15 cellular contexts compared by ENCODE assay signal in the genomic region with DNA sequence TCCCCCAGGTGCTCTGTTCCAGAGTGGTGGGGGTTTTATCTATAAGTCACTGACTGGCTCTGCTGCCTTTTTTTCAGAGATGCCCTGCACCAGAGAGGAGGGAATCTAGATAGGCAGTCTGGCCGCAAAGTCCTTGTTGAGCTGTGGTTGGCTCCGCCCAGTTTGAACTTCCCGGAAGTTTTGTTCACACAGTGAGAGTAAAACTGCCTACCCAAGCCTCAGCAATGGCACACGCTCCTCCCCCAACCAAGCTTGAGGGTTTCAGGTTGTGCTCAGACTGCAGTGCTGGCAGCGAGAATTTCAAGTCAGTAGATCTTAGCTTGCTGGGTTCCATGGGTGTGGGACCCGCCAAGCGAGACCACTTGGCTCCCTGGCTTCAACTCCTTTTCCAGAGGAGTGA.
"Had no signal": no experiment of that assay in that cellular context is flagged by ENCODE, and none has a peak within 500 bp of the region (broad histone marks: within the 10 kb centered on the region; RNA-seq: fewer than 3 reads in every experiment).

No MANE protein-coding gene starts in this region.

- H3K27ac Mint-ChIP-seq: activated naive CD8-positive, alpha-beta T cell; nephron progenitor cell; stimulated activated memory B cell treated with anti-CD40 and anti-IgM and Interleukin-4, amounts not matched to agents 10 μg/mL and 1 μg/mL and 100 μg/mL, for 72 hours had no signal

- H3K27me3 ChIP-seq: sigmoid colon, upper lobe of right lung had no signal

- H3K4me1 Mint-ChIP-seq: nephron progenitor cell; stimulated activated memory B cell treated with anti-CD40 and anti-IgM and Interleukin-4, amounts not matched to agents 10 μg/mL and 1 μg/mL and 100 μg/mL, for 72 hours had no signal

- ATAC-seq: left ventricle myocardium superior; stimulated activated memory B cell treated with anti-CD40 and anti-IgM and Interleukin-4, amounts not matched to agents 10 μg/mL and 1 μg/mL and 100 μg/mL, for 72 hours; upper lobe of right lung had no signal

- H3K36me3 Mint-ChIP-seq: activated naive CD8-positive, alpha-beta T cell; stimulated activated memory B cell treated with anti-CD40 and anti-IgM and Interleukin-4, amounts not matched to agents 10 μg/mL and 1 μg/mL and 100 μg/mL, for 72 hours had no signal

- DNase-seq: activated CD4-positive, alpha-beta T cell treated with anti-CD3 and anti-CD28 coated beads for 1 hour; activated CD4-positive, alpha-beta T cell treated with anti-CD3 and anti-CD28 coated beads, Interleukin-2, amount 50 U/mL, for 4 hours; activated gamma-delta T cell treated with Interleukin-2 at 50 U/mL for 16 hours; cerebellar nuclear complex; dermis blood vessel endothelial cell; effector memory CD4-positive, alpha-beta T cell; left ventricle myocardium superior; nephron progenitor cell; nucleus accumbens; sigmoid colon; stimulated activated CD4-positive, alpha-beta T cell treated with anti-CD3 and anti-CD28 coated beads, Interleukin-4, amount 100 ng/mL, for 24 hours; upper lobe of right lung; WERI-Rb-1 had no signal

- H3K36me3 ChIP-seq: sigmoid colon, upper lobe of right lung, WERI-Rb-1 had no signal

- H3K27me3 Mint-ChIP-seq: activated naive CD8-positive, alpha-beta T cell; stimulated activated memory B cell treated with anti-CD40 and anti-IgM and Interleukin-4, amounts not matched to agents 10 μg/mL and 1 μg/mL and 100 μg/mL, for 72 hours had no signal

- H3K4me1 ChIP-seq: sigmoid colon, upper lobe of right lung had no signal

- H3K27ac ChIP-seq: sigmoid colon, upper lobe of right lung, WERI-Rb-1 had no signal

- H3K4me3 ChIP-seq: sigmoid colon, upper lobe of right lung had no signal

- H3K4me3 Mint-ChIP-seq: activated naive CD8-positive, alpha-beta T cell; nephron progenitor cell; stimulated activated memory B cell treated with anti-CD40 and anti-IgM and Interleukin-4, amounts not matched to agents 10 μg/mL and 1 μg/mL and 100 μg/mL, for 72 hours had no signal
